8 cellular contexts compared by ENCODE assay signal in the genomic region with DNA sequence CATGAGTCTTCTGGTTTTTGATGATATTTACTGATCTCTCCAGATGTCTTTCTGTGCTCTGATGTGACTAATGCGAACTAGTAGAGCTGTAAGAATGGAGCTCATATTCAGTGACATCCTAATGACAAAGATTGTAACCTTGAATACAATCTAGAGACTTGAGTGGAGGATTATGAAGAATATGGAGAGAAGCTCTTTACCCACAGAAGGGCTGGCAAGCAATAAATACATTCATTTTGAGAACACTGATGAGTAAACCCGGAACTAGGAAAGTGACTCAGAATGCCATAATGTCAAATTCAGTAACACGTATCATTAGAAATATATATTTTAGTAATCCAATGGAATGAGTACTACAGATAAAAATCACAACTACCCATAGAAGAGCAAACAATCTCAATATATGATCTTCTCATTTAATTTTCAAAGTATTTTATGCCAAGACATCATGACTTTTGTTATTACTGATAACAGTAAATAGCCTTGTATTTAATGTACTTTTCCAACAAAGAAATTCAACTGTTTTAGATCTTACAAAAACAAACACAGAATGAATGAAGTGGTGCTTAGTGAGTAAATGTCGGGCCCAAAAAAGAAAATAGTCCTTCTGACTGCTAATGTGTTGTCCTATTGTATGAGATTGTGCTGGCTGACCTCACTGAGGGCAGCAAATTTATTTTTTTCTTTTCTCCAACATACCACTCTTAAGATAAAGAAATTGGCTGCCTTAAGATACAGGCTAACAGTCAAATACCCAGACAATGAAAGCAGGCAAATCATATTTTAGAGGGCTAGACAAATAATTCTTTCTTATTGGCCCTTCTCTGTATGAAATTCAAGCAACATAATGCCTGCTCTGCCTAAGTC. TPM values are rescaled to one million over a fixed set of nuclear protein-coding genes. Genes with fewer than 3 reads are reported as not detected.
DNase-seq lines count a peak whose midpoint lies in the region; ATAC-seq and TF ChIP-seq lines count a peak whose summit lies in the region.

No MANE protein-coding gene starts in this region.

- no peak for TF ChIP-seq POLR2A in sigmoid colon (IDR thresholded peaks at IDR 0.05)

- H3K4me3 ChIP-seq in choroid plexus epithelial cell (ENCODE audit: low read depth, low read length), result no peak overlapping the region
- H3K4me3 ChIP-seq in sigmoid colon, result no peak overlapping the region
- no peak overlapping the region for H3K4me3 ChIP-seq in aorta (ENCODE audit: low read length in 2 of 2)

- 77 to 85% methylated on average over 4 of the region's 4 CpGs for WGBS in sigmoid colon, 2 donors
- WGBS in aorta, 2 donors, result 25 to 45% methylated on average over 4 of the region's 4 CpGs

- TF ChIP-seq CTCF in choroid plexus epithelial cell (conservative IDR thresholded peaks at IDR 0.05; ENCODE audit: low read depth, low read length) (no peak), sigmoid colon (IDR thresholded peaks at IDR 0.05) (no peak)

- intact Hi-C loops in sigmoid colon (cut with DNase I) (no loop called here), aorta (cut with DNase I) (no loop called here)

- H3K27me3 ChIP-seq in sigmoid colon, result no peaks in the 10 kb centered on the region
- H3K27me3 ChIP-seq in aorta (ENCODE audit: control insufficient read depth in 1 of 2, insufficient read depth in 2 of 2, low read length in 1 of 2), result no peaks in the 10 kb centered on the region

- no peaks in the 10 kb centered on the region for H3K4me1 ChIP-seq in sigmoid colon
- peaks cover 0 to 5% of the 10 kb centered on the region in 2 donors for H3K4me1 ChIP-seq in aorta (ENCODE audit: control insufficient read depth in 1 of 2, insufficient read depth in 2 of 2, low read length in 2 of 2)

- peak; percentile 74 for ATAC-seq in GM19467 (IDR thresholded peaks at IDR 0.05; ENCODE audit: unreplicated experiment)
- ATAC-seq in HG03439 (IDR thresholded peaks at IDR 0.05; ENCODE audit: unreplicated experiment), result peak; percentile 83
- ATAC-seq in aorta (ENCODE audit: low FRiP score), result no peak

- H3K9me3 ChIP-seq in sigmoid colon (no peaks in the 10 kb centered on the region), aorta (ENCODE audit: control insufficient read depth, low read length) (no peaks in the 10 kb centered on the region)

- DNase-seq in CD1c-positive myeloid dendritic cell (ENCODE audit: extremely low spot score) (peak; percentile 26), choroid plexus epithelial cell (ENCODE audit: low read depth) (peak; percentile 40), sigmoid colon (no peak), aorta (no peak), medulla oblongata (ENCODE audit: extremely low spot score) (no peak), DMS153 (lab: John Stamatoyannopoulos, UW) (no peak)

- no peaks in the 10 kb centered on the region for H3K36me3 ChIP-seq in sigmoid colon
- no peaks in the 10 kb centered on the region for H3K36me3 ChIP-seq in aorta (ENCODE audit: control insufficient read depth in 1 of 2, insufficient read depth in 2 of 2, low read length in 1 of 2)

- H3K27ac ChIP-seq in sigmoid colon (no peak overlapping the region), aorta (ENCODE audit: low read depth in 1 of 2, low read length in 2 of 2) (peak overlapping the region in 1 of 2 donors; percentile 16)

- no peak for TF ChIP-seq EP300 in sigmoid colon (IDR thresholded peaks at IDR 0.05)

RNA-seq across cellular contexts. Expression of a gene that starts 49.2 kb away (rescaled TPM):
- 10 to 100 TPM; 30.4 to 44.0 (median 36.7) TPM for total RNA-seq in sigmoid colon
- 10 to 100 TPM; 13.2 to 19.2 (median 18.0) TPM for polyA plus RNA-seq in sigmoid colon
- total RNA-seq in aorta, result 10 to 100 TPM; 40.0 to 46.4 TPM
- 10 to 100 TPM; 16.8 to 24.5 TPM for polyA plus RNA-seq in aorta

Comparison
In these comparisons a context has a peak if more than half of its experiments do, and no peak if none do; other contexts are left out.
1. DNase-seq: peak in CD1c-positive myeloid dendritic cell (single experiment) and choroid plexus epithelial cell (single experiment); none in sigmoid colon (single experiment), aorta (0 of 2), medulla oblongata (single experiment) and DMS153 (single experiment).